Comparison of ENCODE assay signal across 11 cellular contexts in genomic region chr20:21396045-21396893, GRCh38. TPM values are rescaled to one million over a fixed set of nuclear protein-coding genes. Genes with fewer than 3 reads are reported as not detected.
DNase-seq lines count a peak whose midpoint lies in the region; ATAC-seq, FAIRE-seq and TF ChIP-seq lines count a peak whose summit lies in the region.
"Had no signal": no experiment of that assay in that cellular context is flagged by ENCODE, and none has a peak within 500 bp of the region (broad histone marks: within the 10 kb centered on the region; RNA-seq: fewer than 3 reads in every experiment).

No MANE protein-coding gene starts in this region.

- intact Hi-C loops in CD4-positive, alpha-beta memory T cell (cut with micrococcal nuclease), result loop anchor here (5.0 to 10.0 kb wide), 2 partner anchors 111 to 291 kb away; partner anchors contain the start of gene LINC00237

- H3K9ac ChIP-seq in HUES48 (ENCODE audit: low read depth, low read length), result no peak overlapping the region
- H3K9ac ChIP-seq in astrocyte (ENCODE audit: low read length), result no peak overlapping the region

- H3K27ac Mint-ChIP-seq in CD4-positive, alpha-beta memory T cell, result no peak overlapping the region
- no peak overlapping the region for H3K27ac Mint-ChIP-seq in astrocyte (ENCODE audit: unreplicated experiment)
- H3K27ac Mint-ChIP-seq in natural killer cell treated with Interleukin-12 subunit alpha and Interleukin-12 subunit beta and Interleukin-15 and Interleukin-18, amount 100 ng/mL, for 72 hours, result no peak overlapping the region

- peaks cover 49 to 66% of the 10 kb centered on the region in 2 donors for H3K27me3 Mint-ChIP-seq in CD4-positive, alpha-beta memory T cell
- peaks cover 73% of the 10 kb centered on the region for H3K27me3 Mint-ChIP-seq in astrocyte (ENCODE audit: low read depth, unreplicated experiment)
- H3K27me3 Mint-ChIP-seq in natural killer cell treated with Interleukin-12 subunit alpha and Interleukin-12 subunit beta and Interleukin-15 and Interleukin-18, amount 100 ng/mL, for 72 hours, result peaks cover 36 to 66% of the 10 kb centered on the region in 2 donors

- H3K79me2 ChIP-seq in astrocyte (ENCODE audit: insufficient read depth, low read length), result no peaks in the 10 kb centered on the region

- no peaks in the 10 kb centered on the region for H3K36me3 ChIP-seq in CD4-positive, alpha-beta memory T cell (ENCODE audit: insufficient read depth, low read length)
- H3K36me3 ChIP-seq in HUES48 (ENCODE audit: control insufficient read depth, insufficient read depth, low read length) (no peaks in the 10 kb centered on the region), astrocyte (ENCODE audit: insufficient read depth, low read length) (no peaks in the 10 kb centered on the region)

- H3K27ac ChIP-seq in CD4-positive, alpha-beta memory T cell (ENCODE audit: low read depth, low read length), result no peak overlapping the region
- H3K27ac ChIP-seq in HUES48 (ENCODE audit: low read depth, low read length), result no peak overlapping the region
- no peak overlapping the region for H3K27ac ChIP-seq in astrocyte (ENCODE audit: low read depth, low read length)

- H3K4me3 ChIP-seq in CD4-positive, alpha-beta memory T cell (ENCODE audit: low read length in 2 of 2), result no peak overlapping the region
- H3K4me3 ChIP-seq in HUES48 (ENCODE audit: low read depth, low read length) (peak overlapping the region; percentile 50; the same call in 1 of the 2 replicates), astrocyte (ENCODE audit: insufficient read depth, low read depth, low read length) (no peak overlapping the region)

- TF ChIP-seq CTCF in astrocyte (IDR thresholded peaks at IDR 0.05; ENCODE audit: insufficient read depth, low read depth, low read length), result no peak

- no peak for FAIRE-seq in astrocyte (lab: Jason Lieb, UNC)

- peak in 4 of 5 donors; percentile 29 to 40 (median 32) for DNase-seq in CD4-positive, alpha-beta memory T cell
- DNase-seq in astrocyte (ENCODE audit: low read depth) (no peak), NAMALWA (ENCODE audit: low spot score) (no peak), NCI-H2081 treated with DMSO at 0.1 percent for 48 hours (lab: John Stamatoyannopoulos, UW) (no peak), activated gamma-delta T cell (lab: John Stamatoyannopoulos, UW) (no peak)
- DNase-seq in natural killer cell treated with Interleukin-12 subunit alpha and Interleukin-12 subunit beta and Interleukin-15 and Interleukin-18, amount 100 ng/mL, for 72 hours (ENCODE audit: low spot score), result no peak
- DNase-seq: NCI-H2107 had no signal

- peaks cover 78% of the 10 kb centered on the region for H3K27me3 ChIP-seq in CD4-positive, alpha-beta memory T cell (ENCODE audit: insufficient read depth, low read length)
- H3K27me3 ChIP-seq in HUES48 (ENCODE audit: control insufficient read depth, insufficient read depth, low read length), result peaks cover 100% of the 10 kb centered on the region
- H3K27me3 ChIP-seq in astrocyte (ENCODE audit: insufficient read depth, low read length), result peaks cover 93% of the 10 kb centered on the region

- H2AFZ ChIP-seq in astrocyte (ENCODE audit: low read depth, low read length), result peak overlapping the region; percentile 55

- peak overlapping the region in 3 of 8 donors; percentile 25 to 70 (median 61) for H3K4me3 Mint-ChIP-seq in CD4-positive, alpha-beta memory T cell
- H3K4me3 Mint-ChIP-seq in astrocyte (ENCODE audit: unreplicated experiment), result no peak overlapping the region
- H3K4me3 Mint-ChIP-seq in natural killer cell treated with Interleukin-12 subunit alpha and Interleukin-12 subunit beta and Interleukin-15 and Interleukin-18, amount 100 ng/mL, for 72 hours, result no peak overlapping the region

- ATAC-seq in natural killer cell treated with Interleukin-12 subunit alpha and Interleukin-12 subunit beta and Interleukin-15 and Interleukin-18, amount 100 ng/mL, for 72 hours, result peak; percentile 42 to 68
- ATAC-seq in HG03457 (IDR thresholded peaks at IDR 0.05; ENCODE audit: unreplicated experiment), result no peak

- H3K4me1 Mint-ChIP-seq in CD4-positive, alpha-beta memory T cell, result peaks cover 13 to 25% (median 16%) of the 10 kb centered on the region in 4 donors
- no peaks in the 10 kb centered on the region for H3K4me1 Mint-ChIP-seq in astrocyte (ENCODE audit: low read depth, unreplicated experiment)
- H3K4me1 Mint-ChIP-seq in natural killer cell treated with Interleukin-12 subunit alpha and Interleukin-12 subunit beta and Interleukin-15 and Interleukin-18, amount 100 ng/mL, for 72 hours (ENCODE audit: low read depth in 2 of 2), result peaks cover 19 to 20% of the 10 kb centered on the region in 2 donors

- peaks cover 4 to 8% of the 10 kb centered on the region in 2 donors for H3K36me3 Mint-ChIP-seq in CD4-positive, alpha-beta memory T cell
- no peaks in the 10 kb centered on the region for H3K36me3 Mint-ChIP-seq in astrocyte (ENCODE audit: low read depth, unreplicated experiment)
- peaks cover 19% of the 10 kb centered on the region for H3K36me3 Mint-ChIP-seq in natural killer cell treated with Interleukin-12 subunit alpha and Interleukin-12 subunit beta and Interleukin-15 and Interleukin-18, amount 100 ng/mL, for 72 hours

- POLR2A ChIA-PET in CD4-positive, alpha-beta memory T cell (lab: Charles Lee; ENCODE audit: partially characterized antibody), result interaction anchor here (0.7 to 1.4 kb wide), 3 partner anchors 11 to 116 kb away, joined by 3 to 4 read pairs (median 3); no protein-coding TSS in a partner anchor

- peaks cover 0 to 27% (median 21%) of the 10 kb centered on the region in 8 donors for H3K9me3 Mint-ChIP-seq in CD4-positive, alpha-beta memory T cell
- H3K9me3 Mint-ChIP-seq in astrocyte (ENCODE audit: unreplicated experiment), result peaks cover 8% of the 10 kb centered on the region
- H3K9me3 Mint-ChIP-seq in natural killer cell treated with Interleukin-12 subunit alpha and Interleukin-12 subunit beta and Interleukin-15 and Interleukin-18, amount 100 ng/mL, for 72 hours, result no peaks in the 10 kb centered on the region

- CTCF ChIA-PET in CD4-positive, alpha-beta memory T cell (lab: Charles Lee; ENCODE audit: partially characterized antibody), result interaction anchor here (1.2 kb wide), 1 partner anchor 160 kb away, joined by 5 read pairs; no protein-coding TSS in a partner anchor

- H3K9me3 ChIP-seq in CD4-positive, alpha-beta memory T cell (ENCODE audit: control insufficient read depth in 1 of 2, low read length in 2 of 2), result peaks cover 0 to 3% of the 10 kb centered on the region in 2 donors
- no peaks in the 10 kb centered on the region for H3K9me3 ChIP-seq in HUES48 (ENCODE audit: control insufficient read depth, insufficient read depth, low read length)
- H3K9me3 ChIP-seq in astrocyte (ENCODE audit: insufficient read depth, low read depth, low read length), result no peaks in the 10 kb centered on the region

- H3K4me2 ChIP-seq in astrocyte (ENCODE audit: low read length), result peak overlapping the region; percentile 24

- H3K4me1 ChIP-seq in CD4-positive, alpha-beta memory T cell (ENCODE audit: insufficient read depth, low read length), result peaks cover 20% of the 10 kb centered on the region
- peaks cover 16% of the 10 kb centered on the region for H3K4me1 ChIP-seq in HUES48 (ENCODE audit: control insufficient read depth, insufficient read depth, low read length)
- H3K4me1 ChIP-seq in astrocyte (ENCODE audit: insufficient read depth, low read length), result no peaks in the 10 kb centered on the region

- H4K20me1 ChIP-seq in astrocyte (ENCODE audit: insufficient read depth, low read length), result peaks cover 17% of the 10 kb centered on the region

RNA-seq across cellular contexts. Expression of gene NKX2-4, which starts 1.1 kb away (rescaled TPM):
- total RNA-seq in CD4-positive, alpha-beta memory T cell, result not detected
- not detected for polyA plus RNA-seq in CD4-positive, alpha-beta memory T cell
- total RNA-seq in astrocyte, result not detected in 2 replicates
- total RNA-seq in natural killer cell treated with Interleukin-12 subunit alpha and Interleukin-12 subunit beta and Interleukin-15 and Interleukin-18, amount 100 ng/mL, for 72 hours, result not detected
- total RNA-seq: activated CD8-positive, alpha-beta memory T cell treated with anti-CD3 and anti-CD28 coated beads for 36 hours; fibroblast of villous mesenchyme had no signal

Comparison
In these comparisons a context has a peak if more than half of its experiments do, and no peak if none do; other contexts are left out.
1. DNase-seq: peak in CD4-positive, alpha-beta memory T cell (4 of 5); none in astrocyte (single experiment), natural killer cell treated with Interleukin-12 subunit alpha and Interleukin-12 subunit beta and Interleukin-15 and Interleukin-18, amount 100 ng/mL, for 72 hours (single experiment), NAMALWA (single experiment), NCI-H2081 treated with DMSO at 0.1 percent for 48 hours (single experiment) and activated gamma-delta T cell (single experiment).